ENCODE assay signal across 8 cellular contexts in the genomic region with DNA sequence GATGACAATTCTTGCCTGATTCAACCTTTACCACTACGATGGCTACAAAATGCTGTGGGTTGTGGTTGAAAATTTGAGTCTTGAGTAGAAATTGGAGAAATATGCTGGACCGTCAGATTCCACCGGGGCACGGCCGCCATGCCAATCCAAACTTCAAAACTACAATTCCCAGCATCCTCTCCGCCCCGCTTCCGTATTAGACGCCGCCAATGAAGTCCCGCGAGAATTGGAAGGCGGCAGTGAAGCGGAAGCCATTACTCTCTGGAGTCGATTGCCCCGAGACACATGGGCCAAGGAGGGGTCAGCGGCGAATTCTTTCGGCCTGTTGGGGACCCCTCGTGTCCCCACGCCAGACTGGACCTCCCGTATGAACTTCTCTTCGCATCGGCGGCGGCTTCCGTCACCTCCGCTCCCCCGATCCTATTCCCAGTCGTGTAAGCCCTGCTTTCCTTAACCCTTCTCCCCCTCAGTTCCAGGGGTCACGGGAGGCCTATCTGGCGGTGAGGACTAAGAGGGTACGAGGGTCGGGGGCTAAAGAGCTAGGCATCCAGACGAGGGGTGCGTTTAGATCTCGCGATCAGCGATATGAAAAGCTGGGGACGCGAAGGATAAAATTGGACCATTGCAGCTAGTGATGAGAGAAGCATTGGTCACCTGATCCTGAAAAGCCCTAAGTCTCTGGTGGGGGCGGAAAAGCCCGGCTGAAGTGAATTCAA. TPM values are rescaled to one million over a fixed set of nuclear protein-coding genes. Genes with fewer than 3 reads are reported as not detected.
DNase-seq lines count a peak whose midpoint lies in the region; ATAC-seq lines count a peak whose summit lies in the region.

A gene (plus strand): TSS at position 239 of the 716 bp plus-strand sequence. CDS start 15,620 bp downstream, outside the sequence.

- peaks cover 0 to 18% (median 11%) of the 10 kb centered on the region in 7 donors for H3K9me3 Mint-ChIP-seq in naive B cell
- H3K9me3 Mint-ChIP-seq in stimulated activated memory B cell treated with anti-CD40 and anti-IgM and Interleukin-4, amounts not matched to agents 10 μg/mL and 1 μg/mL and 100 μg/mL, for 72 hours = peaks cover 4% of the 10 kb centered on the region

- no peaks in the 10 kb centered on the region for H3K27me3 ChIP-seq in Karpas-422 (ENCODE audit: low read length)

- peak within 1 kb of the TSS; percentile 93 for H3K4me2 ChIP-seq in Karpas-422 (ENCODE audit: low read depth, low read length, poor library complexity, severe bottlenecking)

- H3K27me3 Mint-ChIP-seq in naive B cell = no peaks in the 10 kb centered on the region
- H3K27me3 Mint-ChIP-seq in stimulated activated memory B cell treated with anti-CD40 and anti-IgM and Interleukin-4, amounts not matched to agents 10 μg/mL and 1 μg/mL and 100 μg/mL, for 72 hours = no peaks in the 10 kb centered on the region

- H3K4me1 ChIP-seq in Karpas-422 (ENCODE audit: low read length) = peaks cover 18% of the 10 kb centered on the region

- ATAC-seq in GM21786 (IDR thresholded peaks at IDR 0.05; ENCODE audit: unreplicated experiment) (peak; percentile 88), naive B cell (ENCODE audit: low read depth in 2 of 2) (peak; percentile 92 to 93)
- ATAC-seq in stimulated activated memory B cell treated with anti-CD40 and anti-IgM and Interleukin-4, amounts not matched to agents 10 μg/mL and 1 μg/mL and 100 μg/mL, for 72 hours = peak; percentile 97

- H3K36me3 ChIP-seq in Karpas-422 (ENCODE audit: insufficient read depth, low read length) = peaks cover 42% of the 10 kb centered on the region

- peaks cover 33 to 52% (median 42%) of the 10 kb centered on the region in 3 donors for H3K4me1 Mint-ChIP-seq in naive B cell
- peaks cover 39% of the 10 kb centered on the region for H3K4me1 Mint-ChIP-seq in stimulated activated memory B cell treated with anti-CD40 and anti-IgM and Interleukin-4, amounts not matched to agents 10 μg/mL and 1 μg/mL and 100 μg/mL, for 72 hours

- DNase-seq in DMS53 treated with DMSO at 0.1 percent for 48 hours (lab: John Stamatoyannopoulos, UW; ENCODE audit: unreplicated experiment) (peak; percentile 58), Karpas-422 (peak; percentile 98), RKO (ENCODE audit: low spot score) (peak; percentile 92), activated T-helper 1 cell treated with Interleukin-2 at 50 U/mL for 16 hours (ENCODE audit: low read depth) (peak; percentile 77), fibroblast of gingiva (ENCODE audit: low read depth) (peak; percentile 88), naive B cell (peak; percentile 87)

- peak within 1 kb of the TSS; percentile 88 for H3K4me3 ChIP-seq in Karpas-422 (ENCODE audit: low read length)

- H2AFZ ChIP-seq in Karpas-422 (ENCODE audit: low read length) = peak within 1 kb of the TSS; percentile 100

- H3K9me2 ChIP-seq in Karpas-422 (replicated peaks; ENCODE audit: insufficient read depth, low read length) = no peaks in the 10 kb centered on the region

- H4K20me1 ChIP-seq in Karpas-422 (ENCODE audit: insufficient read depth, low read depth, low read length) = no peaks in the 10 kb centered on the region

- H3K36me3 Mint-ChIP-seq in naive B cell = peaks cover 6 to 15% of the 10 kb centered on the region in 2 donors
- H3K36me3 Mint-ChIP-seq in stimulated activated memory B cell treated with anti-CD40 and anti-IgM and Interleukin-4, amounts not matched to agents 10 μg/mL and 1 μg/mL and 100 μg/mL, for 72 hours = peaks cover 36% of the 10 kb centered on the region

- H3K9me3 ChIP-seq in Karpas-422 (ENCODE audit: low read length) = peaks cover 13% of the 10 kb centered on the region; the same call in 1 of the 2 replicates

- peak within 1 kb of the TSS; percentile 94 to 100 (median 98) for H3K27ac Mint-ChIP-seq in naive B cell
- peak within 1 kb of the TSS; percentile 98 for H3K27ac Mint-ChIP-seq in stimulated activated memory B cell treated with anti-CD40 and anti-IgM and Interleukin-4, amounts not matched to agents 10 μg/mL and 1 μg/mL and 100 μg/mL, for 72 hours

- peak within 1 kb of the TSS; percentile 59 for H3K27ac ChIP-seq in Karpas-422 (ENCODE audit: low read length)

- peak within 1 kb of the TSS; percentile 98 to 100 (median 99) for H3K4me3 Mint-ChIP-seq in naive B cell
- peak within 1 kb of the TSS; percentile 98 for H3K4me3 Mint-ChIP-seq in stimulated activated memory B cell treated with anti-CD40 and anti-IgM and Interleukin-4, amounts not matched to agents 10 μg/mL and 1 μg/mL and 100 μg/mL, for 72 hours

- H3K79me2 ChIP-seq in Karpas-422 (ENCODE audit: low read length) = peaks cover 51% of the 10 kb centered on the region

- H3K9ac ChIP-seq in Karpas-422 (ENCODE audit: low read length) = peak within 1 kb of the TSS; percentile 94

RNA-seq across cellular contexts. Expression of the gene that starts here (rescaled TPM):
- total RNA-seq in Karpas-422 (2014; rRNA removed; shearing (Covaris generic); ENCODE audit: low replicate concordance) = 26.6 and 48.1 TPM in 2 replicates
- polyA plus RNA-seq in naive B cell (ENCODE audit: low read depth in 6 of 6) = 10 to 100 TPM; 28.6 to 76.1 (median 37.6) TPM

Comparison
In these comparisons a context has a peak if more than half of its experiments do, and no peak if none do; other contexts are left out.
1. Peak in every context shown above with its lines: DNase-seq, ATAC-seq, H3K4me3 ChIP-seq and H3K27ac ChIP-seq.